Comparison of ENCODE assay signal across 26 cellular contexts in genomic region chr2:176963888-176964287, GRCh38.
DNase-seq lines count a peak whose midpoint lies in the region; ATAC-seq, FAIRE-seq and TF ChIP-seq lines count a peak whose summit lies in the region.
"Had no signal": no experiment of that assay in that cellular context is flagged by ENCODE, and none has a peak within 500 bp of the region (broad histone marks: within the 10 kb centered on the region; RNA-seq: fewer than 3 reads in every experiment).

No MANE protein-coding gene starts in this region.

- H2AFZ ChIP-seq in PC-9 (0 out of 2 replicates have a peak overlapping the region, but pooled peaks have one; percentile 8), K562 (ENCODE audit: low read depth, low read length) (no peak overlapping the region), neuronal stem cell (ENCODE audit: low read length) (no peak overlapping the region)

- H3K4ac ChIP-seq in neuronal stem cell (ENCODE audit: low read length) = no peak overlapping the region

- TF ChIP-seq EP300 in K562 (IDR thresholded peaks at IDR 0.05; ENCODE audit: low read length) = no peak

- no peaks in the 10 kb centered on the region for H4K20me1 ChIP-seq in PC-9 (ENCODE audit: insufficient read depth)
- no peaks in the 10 kb centered on the region for H4K20me1 ChIP-seq in K562 (replicated peaks; ENCODE audit: control insufficient read depth, insufficient read depth, low read length)
- H4K20me1 ChIP-seq: BLaER1 had no signal

- no peak for DNase-seq in GM12892 (ENCODE audit: insufficient read length)
- no peak for DNase-seq in PC-9
- DNase-seq in K562 (ENCODE audit: extremely low read depth in 1 of 4, low spot score in 3 of 4) = no peak
- DNase-seq in Peyer's patch = no peak
- DNase-seq in neuronal stem cell (ENCODE audit: low spot score) = no peak
- no peak for DNase-seq in stimulated activated CD4-positive, alpha-beta T cell treated with anti-CD3 and anti-CD28 coated beads, Interleukin-12 subunit alpha, Interleukin-12 subunit beta, amount 100 ng/mL, for 4 hours
- DNase-seq: 8988T; ACHN; BE2C; C1 segment of cervical spinal cord; CD4-positive, alpha-beta memory T cell; CD4-positive, CD25-positive, alpha-beta regulatory T cell; CD8-positive, alpha-beta memory T cell; COR-L47; DMS 273 treated with DMSO at 0.1 percent for 48 hours; DMS153; DMS53; DMS79; DND-41; EL; GDM1 had no signal

- H3K23ac ChIP-seq in neuronal stem cell (ENCODE audit: low read depth, low read length, poor library complexity) = no peak overlapping the region

- H2BK15ac ChIP-seq in neuronal stem cell (ENCODE audit: low read length) = no peak overlapping the region

- H3K9me3 ChIP-seq in HEK293 (ENCODE audit: control insufficient read depth, insufficient read depth, low read depth, low read length) (no peaks in the 10 kb centered on the region), PC-9 (ENCODE audit: insufficient read depth, low read depth) (no peaks in the 10 kb centered on the region), K562 (replicated peaks; ENCODE audit: control insufficient read depth, insufficient read depth, low read depth, low read length) (no peaks in the 10 kb centered on the region), Peyer's patch (no peaks in the 10 kb centered on the region), neuronal stem cell (replicated peaks in 1 of 2; ENCODE audit: control insufficient read depth in 2 of 2, insufficient read depth in 1 of 2, low read depth in 1 of 2, low read length in 2 of 2) (no peaks in the 10 kb centered on the region)
- H3K9me3 ChIP-seq: BE2C, BLaER1 had no signal

- in situ Hi-C loops in K562 (cut with MboI) = no loop called here

- POLR2A ChIA-PET in HEK293 (lab: Yijun Ruan, JAX) = no interaction called here
- POLR2A ChIA-PET in PC-9 (lab: Charles Lee; ENCODE audit: unreplicated experiment) = no interaction called here
- POLR2A ChIA-PET in K562 (lab: Yijun Ruan, JAX) = no interaction called here

- H3K79me1 ChIP-seq in neuronal stem cell (ENCODE audit: low read depth, low read length) = no peaks in the 10 kb centered on the region

- H3K4me1 ChIP-seq in HEK293 (ENCODE audit: control insufficient read depth, insufficient read depth, low read length) = no peaks in the 10 kb centered on the region
- no peaks in the 10 kb centered on the region for H3K4me1 ChIP-seq in PC-9 (replicated peaks; ENCODE audit: insufficient read depth)
- H3K4me1 ChIP-seq in K562 (replicated peaks in 1 of 2; ENCODE audit: control insufficient read depth in 2 of 2, insufficient read depth in 2 of 2, low read length in 2 of 2) = no peaks in the 10 kb centered on the region
- no peaks in the 10 kb centered on the region for H3K4me1 ChIP-seq in Peyer's patch
- H3K4me1 ChIP-seq in neuronal stem cell (ENCODE audit: control insufficient read depth in 2 of 2, insufficient read depth in 1 of 2, low read depth in 1 of 2, low read length in 2 of 2) = peaks cover 0 to 4% of the 10 kb centered on the region in 2 donors
- H3K4me1 ChIP-seq: BE2C, BLaER1 had no signal

- TF ChIP-seq CTCF in HEK293 (tag by site-specific recombination; IDR thresholded peaks at IDR 0.05) = no peak
- TF ChIP-seq CTCF in PC-9 (conservative IDR thresholded peaks at IDR 0.05) = no peak
- no peak for TF ChIP-seq CTCF in K562 (IDR thresholded peaks at IDR 0.05 in 2 of 3, conservative IDR thresholded peaks at IDR 0.05 in 1 of 3; ENCODE audit: insufficient read depth in 2 of 3, low read depth in 1 of 3, low read length in 3 of 3)
- TF ChIP-seq CTCF in Peyer's patch (IDR thresholded peaks at IDR 0.05) = no peak

- H3K79me2 ChIP-seq in PC-9 (ENCODE audit: low read depth) (no peaks in the 10 kb centered on the region), K562 (ENCODE audit: control insufficient read depth, insufficient read depth, low read length) (no peaks in the 10 kb centered on the region)

- no peak overlapping the region for H2BK12ac ChIP-seq in neuronal stem cell (ENCODE audit: low read length)

- WGBS in K562 (ENCODE audit: insufficient coverage, low coverage, missing lambda C conversion rate) = 0% methylated on average over 2 of the region's 2 CpGs
- no CpG with 5 or more reads among the region's 2 CpGs for WGBS in neuronal stem cell (ENCODE audit: extremely low coverage in 2 of 2, insufficient read length in 2 of 2, insufficient replicate concordance in 1 of 2), 2 donors

- peak; percentile 21 for FAIRE-seq in GM12892 (lab: Jason Lieb, UNC)
- FAIRE-seq in K562 (lab: Jason Lieb, UNC) = no peak
- FAIRE-seq: A204.1, GM12878, GM19239 had no signal

- no peak overlapping the region for H3K18ac ChIP-seq in neuronal stem cell (ENCODE audit: low read length)

- no peaks in the 10 kb centered on the region for H3K9me2 ChIP-seq in PC-9 (ENCODE audit: insufficient read depth)

- TF ChIP-seq POLR2A in GM12892 (IDR thresholded peaks at IDR 0.05; ENCODE audit: low read depth, low read length) (no peak), K562 (conservative IDR thresholded peaks at IDR 0.05) (no peak), Peyer's patch (IDR thresholded peaks at IDR 0.05) (no peak)

- H2BK120ac ChIP-seq in neuronal stem cell (ENCODE audit: low read depth, low read length) = no peak overlapping the region

- H3K27ac ChIP-seq in HEK293 (ENCODE audit: extremely low read depth, low read depth, low read length) (no peak overlapping the region), PC-9 (no peak overlapping the region), K562 (ENCODE audit: extremely low read depth, low read depth, low read length) (no peak overlapping the region), Peyer's patch (no peak overlapping the region), neuronal stem cell (replicated peaks; ENCODE audit: low read length) (no peak overlapping the region)
- H3K27ac ChIP-seq: BLaER1 had no signal

- no peaks in the 10 kb centered on the region for H3K9me1 ChIP-seq in K562 (ENCODE audit: control insufficient read depth, insufficient read depth, low read length)

- no peak for ATAC-seq in K562
- ATAC-seq: GM12878 had no signal

- H4K91ac ChIP-seq in neuronal stem cell (ENCODE audit: low read depth, low read length, poor library complexity) = no peak overlapping the region

- H3K14ac ChIP-seq in neuronal stem cell (ENCODE audit: low read length) = no peak overlapping the region

- H2BK5ac ChIP-seq in neuronal stem cell (ENCODE audit: low read length) = no peak overlapping the region

- H4K8ac ChIP-seq in neuronal stem cell (ENCODE audit: low read depth, low read length) = no peak overlapping the region

- no peak overlapping the region for H3K4me3 ChIP-seq in HEK293 (ENCODE audit: low read depth, low read length)
- no peak overlapping the region for H3K4me3 ChIP-seq in PC-9
- no peak overlapping the region for H3K4me3 ChIP-seq in K562
- no peak overlapping the region for H3K4me3 ChIP-seq in Peyer's patch
- H3K4me3 ChIP-seq in neuronal stem cell (ENCODE audit: low read length in 2 of 2) = no peak overlapping the region
- H3K4me3 ChIP-seq: BLaER1, GM12878 had no signal

- H3K4me2 ChIP-seq in PC-9 = no peak overlapping the region
- H3K4me2 ChIP-seq in K562 (ENCODE audit: insufficient read depth, low read length) = no peak overlapping the region
- no peak overlapping the region for H3K4me2 ChIP-seq in neuronal stem cell (ENCODE audit: insufficient read depth, low read length, poor library complexity, severe bottlenecking)
- H3K4me2 ChIP-seq: BLaER1 had no signal

- H2AK5ac ChIP-seq in neuronal stem cell (ENCODE audit: low read depth, low read length) = no peak overlapping the region

- H3K9ac ChIP-seq in K562 (ENCODE audit: insufficient read depth in 1 of 2, low read depth in 2 of 2, low read length in 2 of 2) (no peak overlapping the region), neuronal stem cell (ENCODE audit: low read depth, low read length, poor library complexity) (no peak overlapping the region)
- H3K9ac ChIP-seq: BLaER1 had no signal

- TF ChIP-seq RAD21 in K562 (CRISPR knock-in tag; conservative IDR thresholded peaks at IDR 0.05 in 1 of 2, IDR thresholded peaks at IDR 0.05 in 1 of 2) = no peak

- intact Hi-C loops in PC-9 (cut with micrococcal nuclease; ENCODE audit: unreplicated experiment) (no loop called here), K562 (cut with micrococcal nuclease) (no loop called here)

- H3K36me3 ChIP-seq in HEK293 (ENCODE audit: control insufficient read depth in 2 of 2, insufficient read depth in 1 of 2, low read length in 2 of 2) (no peaks in the 10 kb centered on the region), PC-9 (ENCODE audit: low read depth) (no peaks in the 10 kb centered on the region), K562 (ENCODE audit: control insufficient read depth, insufficient read depth, low read length) (no peaks in the 10 kb centered on the region), Peyer's patch (no peaks in the 10 kb centered on the region), neuronal stem cell (replicated peaks in 1 of 2; ENCODE audit: control insufficient read depth in 2 of 2, insufficient read depth in 2 of 2, low read length in 2 of 2) (no peaks in the 10 kb centered on the region)
- H3K36me3 ChIP-seq: BE2C, BLaER1 had no signal

- H3K27me3 ChIP-seq in PC-9 (ENCODE audit: insufficient read depth, low read depth) = peaks cover 10% of the 10 kb centered on the region; the same call in 1 of the 2 replicates
- no peaks in the 10 kb centered on the region for H3K27me3 ChIP-seq in K562 (ENCODE audit: control insufficient read depth in 2 of 2, insufficient read depth in 2 of 2, low read length in 2 of 2)
- no peaks in the 10 kb centered on the region for H3K27me3 ChIP-seq in Peyer's patch
- peaks cover 0 to 10% (median 0%) of the 10 kb centered on the region in 3 experiments for H3K27me3 ChIP-seq in neuronal stem cell (ENCODE audit: control insufficient read depth in 3 of 3, insufficient read depth in 3 of 3, low read depth in 1 of 3, low read length in 3 of 3)
- H3K27me3 ChIP-seq: BE2C, BLaER1 had no signal

- BruUV-seq in PC-9 (replicated peaks; lab: Mats Ljungman, UMichigan) (no TSS peak), K562 (replicated peaks; lab: Mats Ljungman, UMichigan) (no TSS peak)

- CTCF ChIA-PET in HEK293 (lab: Yijun Ruan, JAX) = no interaction called here
- CTCF ChIA-PET in PC-9 (lab: Charles Lee) = no interaction called here
- CTCF ChIA-PET in K562 (lab: Yijun Ruan, JAX; ENCODE audit: low intra/inter-chr PET ratio) = no interaction called here

- no peaks in the 10 kb centered on the region for H3F3A ChIP-seq in PC-9 (ENCODE audit: insufficient read depth, low read depth)

TF ChIP-seq in HEK293, 187 proteins besides CTCF, POLR2A, EP300 and RAD21 (continues in another document):
- TF ChIP-seq ZNF169 (tag by site-specific recombination; IDR thresholded peaks at IDR 0.05) (no peak), IKZF3 (tag by site-specific recombination; IDR thresholded peaks at IDR 0.05) (0 out of 2 replicates have a peak, but pooled peaks have one; percentile 13), ZNF221 (tag by site-specific recombination; IDR thresholded peaks at IDR 0.05; ENCODE audit: borderline replicate concordance) (no peak), WT1 (tag by site-specific recombination; IDR thresholded peaks at IDR 0.05) (no peak)
